In genomic region chr1:32082022-32082421, GRCh38 we compare ENCODE assay signal across 17 cellular contexts.
"Had no signal": no experiment of that assay in that cellular context is flagged by ENCODE, and none has a peak within 500 bp of the region (broad histone marks: within the 10 kb centered on the region; RNA-seq: fewer than 3 reads in every experiment).

No MANE protein-coding gene starts in this region.

- H3K36me3 ChIP-seq: breast epithelium had no signal

- H3K4me1 Mint-ChIP-seq: endodermal cell, nephron had no signal

- DNase-seq: activated CD4-positive, alpha-beta T cell treated with anti-CD3 and anti-CD28 coated beads, Interleukin-2, amount 10 ng/mL, durations not matched to agents 24 days and 14 days; activated CD4-positive, CD25-positive, alpha-beta regulatory T cell; activated CD8-positive, alpha-beta memory T cell treated with anti-CD3 and anti-CD28 coated beads for 24 hours; activated gamma-delta T cell treated with Interleukin-2 at 50 U/mL for 16 hours; aorta; endodermal cell; erythroblast; gastrocnemius medialis; heart left ventricle; nucleus accumbens; stimulated activated CD4-positive, alpha-beta T cell treated with anti-CD3 and anti-CD28 coated beads, Interleukin-2, amount 100 ng/mL, for 48 hours; stimulated activated naive CD4-positive, alpha-beta T cell; T-helper 17 cell had no signal

- H3K27ac Mint-ChIP-seq: activated CD4-positive, alpha-beta T cell treated with anti-CD3 and anti-CD28 coated beads, Interleukin-2, amount 10 ng/mL, durations not matched to agents 24 days and 14 days; endodermal cell; nephron; T-helper 17 cell; type B pancreatic cell had no signal

- H3K9me3 Mint-ChIP-seq: activated CD4-positive, alpha-beta T cell treated with anti-CD3 and anti-CD28 coated beads, Interleukin-2, amount 10 ng/mL, durations not matched to agents 24 days and 14 days; endodermal cell; nephron; type B pancreatic cell had no signal

- H3K27ac ChIP-seq: breast epithelium, gastrocnemius medialis, heart left ventricle, right atrium auricular region had no signal

- H3K4me1 ChIP-seq: breast epithelium, gastrocnemius medialis, heart left ventricle, right atrium auricular region had no signal

- H3K9me3 ChIP-seq: breast epithelium, gastrocnemius medialis, heart left ventricle, right atrium auricular region had no signal

- H3K4me3 Mint-ChIP-seq: activated CD4-positive, alpha-beta T cell treated with anti-CD3 and anti-CD28 coated beads, Interleukin-2, amount 10 ng/mL, durations not matched to agents 24 days and 14 days; endodermal cell; nephron; T-helper 17 cell; type B pancreatic cell had no signal

- H3K27me3 ChIP-seq: breast epithelium, gastrocnemius medialis, heart left ventricle, right atrium auricular region had no signal

- H3K27me3 Mint-ChIP-seq: activated CD4-positive, alpha-beta T cell treated with anti-CD3 and anti-CD28 coated beads, Interleukin-2, amount 10 ng/mL, durations not matched to agents 24 days and 14 days; T-helper 17 cell; type B pancreatic cell had no signal

- H3K4me3 ChIP-seq: breast epithelium, gastrocnemius medialis, heart left ventricle, right atrium auricular region had no signal

- ATAC-seq: gastrocnemius medialis, heart left ventricle, T-helper 17 cell had no signal
